8 cellular contexts compared by ENCODE assay signal in the genomic region with DNA sequence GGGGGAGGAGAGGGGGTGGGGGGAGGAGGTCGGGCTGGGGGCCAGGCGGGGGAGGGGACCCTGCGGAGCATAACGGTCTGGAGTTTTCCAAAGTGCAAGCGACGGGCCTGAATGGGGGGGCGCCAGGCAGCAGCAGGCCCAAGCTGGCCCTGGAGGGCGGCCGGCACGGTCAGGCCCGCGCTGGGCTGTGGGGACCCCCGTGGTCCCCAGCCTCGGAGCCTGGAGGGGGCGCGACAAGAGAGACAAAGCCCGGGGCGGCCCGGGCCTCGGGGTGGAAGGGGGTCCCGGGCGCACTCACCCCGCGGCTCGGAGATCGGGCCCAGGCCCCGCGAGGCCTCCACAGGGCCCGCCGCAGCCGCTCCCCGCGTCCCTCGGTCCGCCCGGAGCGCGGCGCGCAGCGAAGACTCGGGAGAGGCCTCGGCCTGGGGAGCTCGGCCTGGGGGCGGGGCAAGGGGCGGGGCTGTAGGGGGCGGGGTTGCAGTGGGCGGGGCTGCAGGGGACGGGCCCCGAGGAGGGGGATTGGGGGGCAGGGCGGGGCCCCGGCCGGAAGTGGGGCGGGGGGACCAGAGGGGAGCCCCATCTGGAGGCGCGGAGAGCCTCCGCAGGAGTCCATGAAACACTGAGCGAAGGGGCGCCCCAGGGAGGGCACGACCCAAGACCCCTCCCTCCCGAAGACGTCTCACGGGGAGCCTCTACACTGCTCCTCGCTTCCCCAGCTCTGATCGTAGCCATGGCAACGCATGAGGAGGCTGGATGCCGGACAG. TPM values are rescaled to one million over a fixed set of nuclear protein-coding genes. Genes with fewer than 3 reads are reported as not detected.
DNase-seq lines count a peak whose midpoint lies in the region; ATAC-seq, FAIRE-seq and TF ChIP-seq lines count a peak whose summit lies in the region.

No MANE protein-coding gene starts in this region.

- H3K4me3 ChIP-seq in choroid plexus epithelial cell (ENCODE audit: low read depth, low read length): peak overlapping the region; percentile 72

- intact Hi-C loops in left colon (cut with DNase I, micrococcal nuclease): no loop called here

- no peak for FAIRE-seq in D721Med (lab: Jason Lieb, UNC)

- TF ChIP-seq CTCF in D721Med (IDR thresholded peaks at IDR 0.05; ENCODE audit: insufficient read depth, missing control alignments): no peak
- TF ChIP-seq CTCF in choroid plexus epithelial cell (conservative IDR thresholded peaks at IDR 0.05; ENCODE audit: low read depth, low read length): no peak

- DNase-seq in D721Med (ENCODE audit: insufficient read length, low spot score): peak; percentile 97
- peak; percentile 77 for DNase-seq in HuH-7 (ENCODE audit: low spot score)
- DNase-seq in choroid plexus epithelial cell (ENCODE audit: low read depth): peak; percentile 69
- peak; percentile 37 to 41 for DNase-seq in left colon
- DNase-seq in stimulated activated CD4-positive, alpha-beta T cell treated with anti-CD3 and anti-CD28 coated beads, Interleukin-1b, Interleukin-23, amount 100 ng/mL, for 24 hours (ENCODE audit: low read depth in 4 of 4, low spot score in 1 of 4): peak; percentile 23 to 34 (median 29)

- ATAC-seq in activated CD4-positive, CD25-positive, alpha-beta regulatory T cell treated with anti-CD3 and anti-CD28 coated beads, Interleukin-2, amount 50 U/mL, for 24 hours: peak; percentile 70 to 77
- ATAC-seq in left colon (peak; percentile 77), HG02610 (IDR thresholded peaks at IDR 0.05; ENCODE audit: unreplicated experiment) (no peak), HG02623 (IDR thresholded peaks at IDR 0.05; ENCODE audit: unreplicated experiment) (no peak)

RNA-seq across cellular contexts. Expression of a gene that starts 47.6 kb away (rescaled TPM):
- 10 to 100 TPM; 11.8 to 27.6 TPM for total RNA-seq in left colon

Comparison
In these comparisons a context has a peak if more than half of its experiments do, and no peak if none do; other contexts are left out.
1. DNase-seq: peak in every context shown above with its lines; median percentile 97 in D721Med; 77 in HuH-7; 69 in choroid plexus epithelial cell; 39 in left colon; 29 in stimulated activated CD4-positive, alpha-beta T cell treated with anti-CD3 and anti-CD28 coated beads, Interleukin-1b, Interleukin-23, amount 100 ng/mL, for 24 hours.
2. ATAC-seq: peak in activated CD4-positive, CD25-positive, alpha-beta regulatory T cell treated with anti-CD3 and anti-CD28 coated beads, Interleukin-2, amount 50 U/mL, for 24 hours (2 of 2) and left colon (single experiment); none in HG02610 (single experiment) and HG02623 (single experiment).